Comparison of ENCODE assay signal across 24 cellular contexts in genomic region chr9:115162946-115163345, GRCh38. TPM values are rescaled to one million over a fixed set of nuclear protein-coding genes. Genes with fewer than 3 reads are reported as not detected.
DNase-seq lines count a peak whose midpoint lies in the region; ATAC-seq and TF ChIP-seq lines count a peak whose summit lies in the region.
"Had no signal": no experiment of that assay in that cellular context is flagged by ENCODE, and none has a peak within 500 bp of the region (broad histone marks: within the 10 kb centered on the region; RNA-seq: fewer than 3 reads in every experiment).

No MANE protein-coding gene starts in this region.

- TF ChIP-seq POLR2A in IMR-90 (IDR thresholded peaks at IDR 0.05; ENCODE audit: low read depth, low read length) (no peak), spleen (IDR thresholded peaks at IDR 0.05) (no peak)

- no peak overlapping the region for H2BK12ac ChIP-seq in mesenchymal stem cell (ENCODE audit: low read length in 2 of 2)

- no peak overlapping the region for H2AK5ac ChIP-seq in IMR-90 (ENCODE audit: low read depth, low read length)
- no peak overlapping the region for H2AK5ac ChIP-seq in mesenchymal stem cell (ENCODE audit: low read length, severe bottlenecking)

- H3K4ac ChIP-seq in IMR-90 (ENCODE audit: low read depth, low read length), result 0 out of 2 replicates have a peak overlapping the region, but pooled peaks have one; percentile 20
- H3K4ac ChIP-seq in mesenchymal stem cell (ENCODE audit: low read depth in 1 of 2, low read length in 2 of 2), result no peak overlapping the region

- no peak overlapping the region for H3K9ac ChIP-seq in IMR-90 (ENCODE audit: low read depth, low read length)
- H3K9ac ChIP-seq in mesenchymal stem cell (ENCODE audit: low read length), result peak overlapping the region; percentile 10

- H4K5ac ChIP-seq in IMR-90 (ENCODE audit: low read depth, low read length), result no peak overlapping the region

- CTCF ChIA-PET in IMR-90 (lab: Yijun Ruan, JAX), result interaction anchor here (0.6 kb wide), 1 partner anchor 9 kb away, joined by 4 read pairs; no protein-coding TSS in a partner anchor

- H3K27ac Mint-ChIP-seq in chondrocyte (ENCODE audit: unreplicated experiment), result peak overlapping the region; percentile 34
- H3K27ac Mint-ChIP-seq: CD14-positive monocyte had no signal

- H3K79me1 ChIP-seq in IMR-90 (ENCODE audit: low read depth in 1 of 2, low read length in 2 of 2) (no peaks in the 10 kb centered on the region), mesenchymal stem cell (replicated peaks; ENCODE audit: low read length, poor library complexity, severe bottlenecking) (no peaks in the 10 kb centered on the region)

- TF ChIP-seq CTCF in IMR-90 (conservative IDR thresholded peaks at IDR 0.05; ENCODE audit: low read depth, low read length), result no peak
- no peak for TF ChIP-seq CTCF in chondrocyte (IDR thresholded peaks at IDR 0.05)
- TF ChIP-seq CTCF in spleen (IDR thresholded peaks at IDR 0.05 in 8 of 11, conservative IDR thresholded peaks at IDR 0.05 in 3 of 11), result no peak

- no peaks in the 10 kb centered on the region for H3K36me3 Mint-ChIP-seq in chondrocyte (ENCODE audit: low read depth)
- H3K36me3 Mint-ChIP-seq: CD14-positive monocyte had no signal

- H3K27me3 ChIP-seq in IMR-90 (ENCODE audit: control insufficient read depth, insufficient read depth, low read length) (no peaks in the 10 kb centered on the region), mesenchymal stem cell (ENCODE audit: control insufficient read depth in 1 of 2, insufficient read depth in 1 of 2, low read length in 2 of 2) (no peaks in the 10 kb centered on the region), spleen (replicated peaks in 1 of 7) (no peaks in the 10 kb centered on the region)
- H3K27me3 ChIP-seq: BE2C, SJSA1 had no signal

- ATAC-seq in IMR-90 (ENCODE audit: low read depth) (no peak), left colon (no peak)
- ATAC-seq: HepG2, K562, Right ventricle myocardium inferior had no signal

- no TSS peak for BruUV-seq in IMR-90 (replicated peaks; lab: Mats Ljungman, UMichigan)

- no peaks in the 10 kb centered on the region for H4K20me1 ChIP-seq in IMR-90 (ENCODE audit: insufficient read depth, low read length)

- H3K18ac ChIP-seq in IMR-90 (ENCODE audit: low read depth, low read length) (no peak overlapping the region), mesenchymal stem cell (ENCODE audit: low read depth in 1 of 2, low read length in 2 of 2) (no peak overlapping the region)

- H2BK20ac ChIP-seq in IMR-90 (ENCODE audit: low read depth, low read length), result peak overlapping the region; percentile 39

- peaks cover 8% of the 10 kb centered on the region; the same call in 1 of the 2 replicates for H3K9me1 ChIP-seq in IMR-90 (ENCODE audit: insufficient read depth, low read length)

- H2BK15ac ChIP-seq in IMR-90 (ENCODE audit: low read depth, low read length) (no peak overlapping the region), mesenchymal stem cell (ENCODE audit: low read depth, poor library complexity, severe bottlenecking) (no peak overlapping the region)

- H3K56ac ChIP-seq in IMR-90 (ENCODE audit: extremely low read depth, insufficient read depth, low read length), result no peak overlapping the region

- 0 out of 2 replicates have a peak overlapping the region, but pooled peaks have one; percentile 26 for H2BK120ac ChIP-seq in IMR-90 (ENCODE audit: low read depth, low read length)
- H2BK120ac ChIP-seq in mesenchymal stem cell (ENCODE audit: low read depth, low read length), result no peak overlapping the region

- no peak overlapping the region for H3K23ac ChIP-seq in IMR-90 (ENCODE audit: low read depth, low read length)
- no peak overlapping the region for H3K23ac ChIP-seq in mesenchymal stem cell (ENCODE audit: low read length in 2 of 2)

- TF ChIP-seq RAD21 in IMR-90 (IDR thresholded peaks at IDR 0.05; ENCODE audit: low read length), result no peak

- DNase-seq in IMR-90 (no peak), chondrocyte (ENCODE audit: low spot score) (no peak), mesenchymal stem cell (peak; percentile 69), spleen (no peak), mucosa of gallbladder (ENCODE audit: low spot score) (no peak), Ammon's horn (ENCODE audit: low spot score) (no peak), left colon (no peak)
- DNase-seq: BE2C, Calu3, DMS79 treated with DMSO at 0.1 percent for 48 hours, H7, Kasumi-1, MV-4-11, NCI-H1105, NCI-H146, NCI-H1930, NCI-H2107, NCI-H774, PC-9 had no signal

- H3K36me3 ChIP-seq in IMR-90 (ENCODE audit: control insufficient read depth, insufficient read depth, low read length), result no peaks in the 10 kb centered on the region
- no peaks in the 10 kb centered on the region for H3K36me3 ChIP-seq in mesenchymal stem cell (ENCODE audit: control insufficient read depth in 1 of 2, insufficient read depth in 2 of 2, low read depth in 1 of 2, low read length in 2 of 2)
- H3K36me3 ChIP-seq in spleen, result no peaks in the 10 kb centered on the region
- H3K36me3 ChIP-seq: BE2C, SJSA1 had no signal

- no peak overlapping the region for H3K4me2 ChIP-seq in IMR-90 (ENCODE audit: low read depth, low read length)
- H3K4me2 ChIP-seq in mesenchymal stem cell (ENCODE audit: low read length, poor library complexity, severe bottlenecking), result no peak overlapping the region
- H3K4me2 ChIP-seq: PC-9 had no signal

- H3K4me1 Mint-ChIP-seq in chondrocyte (ENCODE audit: low read depth), result peaks cover 70% of the 10 kb centered on the region
- H3K4me1 Mint-ChIP-seq: CD14-positive monocyte had no signal

- H3K27ac ChIP-seq in IMR-90 (ENCODE audit: insufficient read depth, low read length) (no peak overlapping the region), mesenchymal stem cell (ENCODE audit: low read length, poor library complexity, severe bottlenecking) (no peak overlapping the region), spleen (no peak overlapping the region)
- H3K27ac ChIP-seq: PC-9, SJSA1 had no signal

- H3K9me3 ChIP-seq in IMR-90 (ENCODE audit: control insufficient read depth, insufficient read depth, low read length), result no peaks in the 10 kb centered on the region; the same call in 1 of the 2 replicates
- H3K9me3 ChIP-seq in mesenchymal stem cell (ENCODE audit: control insufficient read depth, low read length), result no peaks in the 10 kb centered on the region
- H3K9me3 ChIP-seq in spleen, result no peaks in the 10 kb centered on the region
- H3K9me3 ChIP-seq: BE2C, SJSA1 had no signal

- in situ Hi-C loops in IMR-90 (cut with MboI; ENCODE audit: low sequenced_read_pairs), result no loop called here

- H3K4me3 Mint-ChIP-seq in chondrocyte (ENCODE audit: unreplicated experiment), result no peak overlapping the region

- no peak overlapping the region for H2AK9ac ChIP-seq in IMR-90 (replicated peaks; ENCODE audit: low read depth, low read length, poor library complexity)

- H2AFZ ChIP-seq in IMR-90 (replicated peaks; ENCODE audit: low read length, poor library complexity) (no peak overlapping the region), mesenchymal stem cell (ENCODE audit: low read depth, low read length) (no peak overlapping the region)
- H2AFZ ChIP-seq: PC-9 had no signal

- intact Hi-C loops in IMR-90 (cut with micrococcal nuclease) (no loop called here), spleen (cut with DNase I; ENCODE audit: low total_unique reads) (no loop called here), left colon (cut with DNase I, micrococcal nuclease) (no loop called here)

- H3K4me3 ChIP-seq in IMR-90 (ENCODE audit: insufficient read depth, low read depth, low read length) (no peak overlapping the region), mesenchymal stem cell (ENCODE audit: insufficient read depth in 1 of 2, low read depth in 1 of 2, low read length in 2 of 2) (no peak overlapping the region), spleen (no peak overlapping the region)
- H3K4me3 ChIP-seq: K562, PC-9, SJSA1 had no signal

- H3K14ac ChIP-seq in IMR-90 (replicated peaks; ENCODE audit: low read depth, low read length) (0 out of 2 replicates have a peak overlapping the region, but pooled peaks have one; percentile 35), mesenchymal stem cell (ENCODE audit: low read length in 2 of 2) (no peak overlapping the region)

- POLR2A ChIA-PET in IMR-90 (lab: Charles Lee; ENCODE audit: unreplicated experiment), result no interaction called here

- no peak overlapping the region for H4K91ac ChIP-seq in IMR-90 (ENCODE audit: insufficient read depth, low read depth, low read length)
- no peak overlapping the region for H4K91ac ChIP-seq in mesenchymal stem cell (ENCODE audit: low read length)

- WGBS in IMR-90 (ENCODE audit: extremely low coverage in 2 of 2, insufficient read length in 1 of 2), 2 experiments, result no CpG with 5 or more reads among the region's 1 CpG
- WGBS in mesenchymal stem cell, result no CpG with 5 or more reads among the region's 1 CpG
- WGBS in spleen, 5 donors, result 84 to 97% (median 89%) methylated on average over 1 of the region's 1 CpG

- dilution Hi-C loops in IMR-90 (cut with HindIII; ENCODE audit: low sequenced_read_pairs, unreplicated experiment), result no loop called here

- H3K4me1 ChIP-seq in IMR-90 (ENCODE audit: control insufficient read depth, insufficient read depth, low read length), result peaks cover 8% of the 10 kb centered on the region
- peaks cover 7% of the 10 kb centered on the region for H3K4me1 ChIP-seq in mesenchymal stem cell (ENCODE audit: control insufficient read depth, insufficient read depth, low read depth, low read length)
- no peaks in the 10 kb centered on the region for H3K4me1 ChIP-seq in spleen
- H3K4me1 ChIP-seq: BE2C had no signal

- H3K27me3 Mint-ChIP-seq in chondrocyte (ENCODE audit: low read depth), result no peaks in the 10 kb centered on the region

- H4K8ac ChIP-seq in IMR-90 (ENCODE audit: low read depth in 2 of 2, low read length in 2 of 2), result no peak overlapping the region
- no peak overlapping the region for H4K8ac ChIP-seq in mesenchymal stem cell (ENCODE audit: low read length)

- H2BK5ac ChIP-seq in IMR-90 (ENCODE audit: low read depth, low read length, poor library complexity, severe bottlenecking) (no peak overlapping the region), mesenchymal stem cell (ENCODE audit: low read depth, low read length, poor library complexity, severe bottlenecking) (no peak overlapping the region)

- H3K9me3 Mint-ChIP-seq in chondrocyte (ENCODE audit: low read depth), result peaks cover 12% of the 10 kb centered on the region

TF ChIP-seq in IMR-90, 13 proteins besides CTCF, POLR2A, EP300 and RAD21 (continues in another document):
- TF ChIP-seq NFE2L2 (IDR thresholded peaks at IDR 0.05; ENCODE audit: low read depth, low read length), result no peak
- no peak for TF ChIP-seq SMC3 (IDR thresholded peaks at IDR 0.05; ENCODE audit: low read depth, low read length)
- TF ChIP-seq MXI1 (IDR thresholded peaks at IDR 0.05; ENCODE audit: borderline replicate concordance, low read depth, low read length), result no peak

RNA-seq across cellular contexts. Expression of gene TNC, which starts 45.0 kb away (rescaled TPM):
- total RNA-seq in IMR-90 (2012; rRNA removed) (170 and 192 TPM in 2 replicates), chondrocyte (61.3 to 179 TPM (median 64.1 TPM) in 3 replicates), spleen (100 to 1,000 TPM in 1 of 7 donors, 10 to 100 TPM in 6; 28.8 to 126 (median 58.7) TPM), mucosa of gallbladder (29.4 TPM), left colon (10 to 100 TPM in 1 of 2 donors, 1 to 10 TPM in 1; 3.0 to 43.8 TPM)
- polyA plus RNA-seq in IMR-90 (2012; rRNA removed) (236 and 253 TPM in 2 replicates), spleen (1 to 10 TPM; 1.7 to 7.8 (median 3.5) TPM)
- polyA plus RNA-seq in IMR-90 (2012; cell fraction: cytosol; rRNA removed), result 158 and 229 TPM in 2 replicates
- polyA plus RNA-seq in IMR-90 (2012; cell fraction: nucleus; rRNA removed; ENCODE audit: low replicate concordance), result 320 and 374 TPM in 2 replicates
- polyA plus RNA-seq in mesenchymal stem cell (2013, experiment 1 of 2), result 32.2 TPM
- 29.1 TPM for polyA plus RNA-seq in mesenchymal stem cell (2013, experiment 2 of 2)
- total RNA-seq: HepG2 had no signal
- polyA plus RNA-seq: HepG2, K562 had no signal
